ENCODE assay signal across 10 cellular contexts in the genomic region with DNA sequence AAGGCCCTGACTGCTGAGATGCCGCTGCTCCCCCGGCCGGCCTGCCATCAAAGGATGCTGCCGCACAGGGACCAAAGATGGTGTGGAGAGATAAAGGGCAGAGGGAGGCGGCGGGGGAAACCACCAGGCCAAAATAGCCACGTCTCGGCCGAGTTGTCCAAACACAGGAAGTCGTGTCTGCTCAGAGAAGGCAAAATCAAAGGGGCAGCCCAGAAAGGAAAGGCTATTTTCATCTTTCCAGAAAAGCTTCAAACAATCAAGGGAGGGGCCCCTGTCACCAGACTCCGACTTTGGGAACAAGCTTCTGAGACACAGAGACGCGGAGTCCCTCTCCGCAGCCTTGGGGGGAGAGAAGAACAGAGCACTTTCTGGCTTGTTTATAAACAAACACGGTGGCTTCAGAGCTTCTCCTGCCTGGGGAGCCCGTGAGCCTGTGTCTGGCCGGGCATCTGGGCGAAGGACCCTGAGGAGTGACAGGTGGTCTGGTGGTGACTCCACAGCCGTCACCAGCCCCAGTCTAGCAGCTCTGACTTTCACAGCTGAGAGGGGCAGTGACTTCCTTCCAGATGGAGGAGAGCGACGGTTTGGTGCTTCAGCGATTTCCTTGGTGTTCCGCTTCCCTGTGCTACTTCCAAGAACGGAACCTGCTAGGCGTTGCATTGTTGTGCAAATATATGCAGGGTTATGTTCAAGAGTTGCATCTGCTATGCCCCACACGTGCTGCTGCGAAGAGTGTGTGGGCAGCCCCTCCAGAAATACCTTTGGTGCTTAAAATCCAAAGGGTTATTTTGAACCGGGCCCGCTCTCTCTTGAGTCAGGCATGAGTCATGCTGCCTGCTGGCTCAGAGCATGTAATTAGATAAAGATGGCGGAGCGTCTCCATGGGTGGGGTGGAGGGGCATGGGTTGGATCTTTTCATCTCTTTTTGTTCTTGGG. TPM values are rescaled to one million over a fixed set of nuclear protein-coding genes. Genes with fewer than 3 reads are reported as not detected.
DNase-seq lines count a peak whose midpoint lies in the region; ATAC-seq lines count a peak whose summit lies in the region.
"Had no signal": no experiment of that assay in that cellular context is flagged by ENCODE, and none has a peak within 500 bp of the region (broad histone marks: within the 10 kb centered on the region; RNA-seq: fewer than 3 reads in every experiment).

No MANE protein-coding gene starts in this region.

- H3K27me3 Mint-ChIP-seq in activated CD4-positive, alpha-beta T cell treated with anti-CD3 and anti-CD28 coated beads, Interleukin-2, amount 10 ng/mL, durations not matched to agents 7 days and 5 days, result no peaks in the 10 kb centered on the region

- H3K36me3 Mint-ChIP-seq in activated CD4-positive, alpha-beta T cell treated with anti-CD3 and anti-CD28 coated beads, Interleukin-2, amount 10 ng/mL, durations not matched to agents 7 days and 5 days (ENCODE audit: low read depth), result no peaks in the 10 kb centered on the region

- no peak overlapping the region for H3K27ac Mint-ChIP-seq in activated CD4-positive, alpha-beta T cell treated with anti-CD3 and anti-CD28 coated beads, Interleukin-2, amount 10 ng/mL, durations not matched to agents 7 days and 5 days

- POLR2A ChIA-PET in activated CD4-positive, alpha-beta T cell treated with anti-CD3 and anti-CD28 coated beads, Interleukin-2, amount 10 ng/mL, durations not matched to agents 7 days and 5 days (lab: Charles Lee), result no interaction called here

- CTCF ChIA-PET in activated CD4-positive, alpha-beta T cell treated with anti-CD3 and anti-CD28 coated beads, Interleukin-2, amount 10 ng/mL, durations not matched to agents 7 days and 5 days (lab: Charles Lee), result no interaction called here

- peak; percentile 9 to 37 for DNase-seq in activated CD4-positive, alpha-beta T cell treated with anti-CD3 and anti-CD28 coated beads for 24 hours (ENCODE audit: low read depth in 2 of 2)
- DNase-seq in activated CD4-positive, alpha-beta T cell treated with anti-CD3 and anti-CD28 coated beads, Interleukin-2, amount 10 ng/mL, durations not matched to agents 7 days and 5 days, result no peak
- peak; percentile 57 for DNase-seq in KBM-7
- DNase-seq in iPS-NIHi7 (ENCODE audit: extremely low spot score), result peak; percentile 69
- peak; percentile 20 for DNase-seq in stimulated activated CD4-positive, alpha-beta T cell treated with anti-CD3 and anti-CD28 coated beads, Interleukin-2, amount 100 ng/mL, for 48 hours
- DNase-seq in activated effector memory CD4-positive, alpha-beta T cell treated with Interleukin-2 at 50 U/mL for 16 hours, result no peak
- DNase-seq: DND-41 had no signal

- no peak overlapping the region for H3K4me3 Mint-ChIP-seq in activated CD4-positive, alpha-beta T cell treated with anti-CD3 and anti-CD28 coated beads, Interleukin-2, amount 10 ng/mL, durations not matched to agents 7 days and 5 days

- no peak for ATAC-seq in GM21717 (IDR thresholded peaks at IDR 0.05; ENCODE audit: unreplicated experiment)

- peaks cover 4% of the 10 kb centered on the region for H3K4me1 Mint-ChIP-seq in activated CD4-positive, alpha-beta T cell treated with anti-CD3 and anti-CD28 coated beads, Interleukin-2, amount 10 ng/mL, durations not matched to agents 7 days and 5 days

- peak overlapping the region; percentile 84 for H3K27ac ChIP-seq in angular gyrus (ENCODE audit: low read depth, low read length)

- no peaks in the 10 kb centered on the region for H3K9me3 Mint-ChIP-seq in activated CD4-positive, alpha-beta T cell treated with anti-CD3 and anti-CD28 coated beads, Interleukin-2, amount 10 ng/mL, durations not matched to agents 7 days and 5 days

- in situ Hi-C loops in KBM-7 (cut with MboI; ENCODE audit: low pct_unique_long_range_greater_than_20kb, low sequenced_read_pairs), result no loop called here

RNA-seq across cellular contexts. Expression of gene ADAMTSL2, which starts 24.0 kb away (rescaled TPM):
- not detected for total RNA-seq in activated CD4-positive, alpha-beta T cell treated with anti-CD3 and anti-CD28 coated beads, Interleukin-2, amount 10 ng/mL, durations not matched to agents 7 days and 5 days

RNA-seq across cellular contexts. Expression of gene MYMK, which starts 33.7 kb away (rescaled TPM):
- total RNA-seq in activated CD4-positive, alpha-beta T cell treated with anti-CD3 and anti-CD28 coated beads, Interleukin-2, amount 10 ng/mL, durations not matched to agents 7 days and 5 days, result not detected
- total RNA-seq: dermis microvascular lymphatic vessel endothelial cell had no signal

RNA-seq across cellular contexts. Expression of gene FAM163B, which starts 50.7 kb away (rescaled TPM):
- total RNA-seq in activated CD4-positive, alpha-beta T cell treated with anti-CD3 and anti-CD28 coated beads, Interleukin-2, amount 10 ng/mL, durations not matched to agents 7 days and 5 days, result not detected
- total RNA-seq: dermis microvascular lymphatic vessel endothelial cell had no signal

Comparison
In these comparisons a context has a peak if more than half of its experiments do, and no peak if none do; other contexts are left out.
1. DNase-seq: peak in activated CD4-positive, alpha-beta T cell treated with anti-CD3 and anti-CD28 coated beads for 24 hours (2 of 2), KBM-7 (single experiment), iPS-NIHi7 (single experiment) and stimulated activated CD4-positive, alpha-beta T cell treated with anti-CD3 and anti-CD28 coated beads, Interleukin-2, amount 100 ng/mL, for 48 hours (2 of 2); none in activated CD4-positive, alpha-beta T cell treated with anti-CD3 and anti-CD28 coated beads, Interleukin-2, amount 10 ng/mL, durations not matched to agents 7 days and 5 days (single experiment) and activated effector memory CD4-positive, alpha-beta T cell treated with Interleukin-2 at 50 U/mL for 16 hours (single experiment).